8 cellular contexts compared by ENCODE assay signal in the genomic region with DNA sequence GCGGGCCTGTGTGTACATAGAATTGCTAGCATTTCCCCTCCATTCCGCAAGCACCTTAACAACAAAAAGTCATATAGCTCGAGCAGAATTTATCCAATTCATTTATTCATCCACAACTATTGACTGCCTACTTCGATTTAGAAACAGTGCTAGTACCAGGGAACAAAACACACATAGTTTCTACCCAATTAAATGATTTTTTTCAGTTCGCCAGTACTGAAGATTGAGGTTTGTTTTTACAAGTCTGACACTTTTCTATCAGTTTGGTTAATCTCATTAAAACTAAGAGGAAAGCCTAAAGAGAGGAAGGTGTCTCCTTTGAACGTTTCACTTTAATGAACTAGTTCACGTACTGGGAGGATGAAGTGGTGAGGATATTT. TPM values are rescaled to one million over a fixed set of nuclear protein-coding genes. Genes with fewer than 3 reads are reported as not detected.
DNase-seq lines count a peak whose midpoint lies in the region; ATAC-seq, FAIRE-seq and TF ChIP-seq lines count a peak whose summit lies in the region.

No MANE protein-coding gene starts in this region.

- CTCF ChIA-PET in A549 (lab: Yijun Ruan, JAX), result interaction anchor here (1.2 to 1.5 kb wide), 2 partner anchors 97 to 288 kb away, joined by 3 read pairs; partner anchors contain the start of gene BLTP3A
- CTCF ChIA-PET in MCF 10A (lab: Yijun Ruan, JAX), result interaction anchor here (0.6 to 2.3 kb wide), 3 partner anchors 12 to 716 kb away, joined by 3 to 7 read pairs (median 4); no protein-coding TSS in a partner anchor

- intact Hi-C loops in MCF 10A (cut with micrococcal nuclease), result loop anchor here (2.0 to 5.0 kb wide), 3 partner anchors 64 to 131 kb away; partner anchors contain the start of genes BLTP3A and SNRPC

- WGBS in A549 (ENCODE audit: missing lambda C conversion rate), result 2% methylated on average over 7 of the region's 7 CpGs

- ATAC-seq in A549, result no peak
- ATAC-seq in GM18909 (IDR thresholded peaks at IDR 0.05; ENCODE audit: poor library complexity, unreplicated experiment), result no peak
- ATAC-seq in HG03460 (IDR thresholded peaks at IDR 0.05; ENCODE audit: unreplicated experiment), result no peak

- peaks cover 16% of the 10 kb centered on the region; the same call in 1 of the 3 replicates for H3K4me1 ChIP-seq in A549

- POLR2A ChIA-PET in A549 (lab: Yijun Ruan, JAX), result interaction anchor here (0.7 to 1.5 kb wide), 5 partner anchors 9 to 371 kb away, joined by 3 to 6 read pairs (median 4); partner anchors contain the start of genes BLTP3A, SNRPC and ZNF76
- POLR2A ChIA-PET in MCF 10A (lab: Yijun Ruan, JAX), result interaction anchor here (0.6 to 4.8 kb wide), 51 partner anchors 10 to 639 kb away, joined by 3 to 87 read pairs (median 4); partner anchors contain the start of genes BLTP3A, ILRUN, RPS10 and SNRPC

- DNase-seq in A549 (ENCODE audit: low read depth in 1 of 2, low spot score in 1 of 2), result no peak
- DNase-seq in HFF-Myc (ENCODE audit: extremely low read depth, low read depth), result no peak
- no peak for DNase-seq in MCF 10A (ENCODE audit: unreplicated experiment)
- no peak for DNase-seq in mesothelial cell of epicardium (ENCODE audit: low spot score in 2 of 2, unreplicated experiment in 2 of 2)
- no peak for DNase-seq in NK-92 treated with Interleukin-12 subunit alpha and Interleukin-12 subunit beta, amount 100 ng/mL, for 24 hours (lab: John Stamatoyannopoulos, UW)
- no peak for DNase-seq in HK-2 (ENCODE audit: unreplicated experiment)

- H3K27me3 Mint-ChIP-seq in MCF 10A (ENCODE audit: insufficient read depth, unreplicated experiment) (no peaks in the 10 kb centered on the region), mesothelial cell of epicardium (ENCODE audit: low read depth) (no peaks in the 10 kb centered on the region)

- TF ChIP-seq POLR2A in A549 (IDR thresholded peaks at IDR 0.05; ENCODE audit: low read length), result no peak

- H3K4me3 ChIP-seq in A549 (peak overlapping the region; percentile 71), HFF-Myc (replicated peaks; ENCODE audit: low read depth, low read length) (peak overlapping the region; percentile 88)

- H3K4me2 ChIP-seq in A549, result peak overlapping the region; percentile 87

- H3K9me3 Mint-ChIP-seq in MCF 10A (ENCODE audit: unreplicated experiment), result no peaks in the 10 kb centered on the region
- H3K9me3 Mint-ChIP-seq in mesothelial cell of epicardium, result no peaks in the 10 kb centered on the region

- H3K4me3 Mint-ChIP-seq in MCF 10A (ENCODE audit: unreplicated experiment) (peak overlapping the region; percentile 99), mesothelial cell of epicardium (peak overlapping the region; percentile 98)

- no peak for TF ChIP-seq CTCF in A549 (IDR thresholded peaks at IDR 0.05)
- no peak for TF ChIP-seq CTCF in HFF-Myc (IDR thresholded peaks at IDR 0.05; ENCODE audit: low read depth, low read length, missing control alignments)
- TF ChIP-seq CTCF in MCF 10A (IDR thresholded peaks at IDR 0.05; ENCODE audit: unreplicated experiment), result no peak
- no peak for TF ChIP-seq CTCF in mesothelial cell of epicardium (IDR thresholded peaks at IDR 0.05; ENCODE audit: unreplicated experiment)

- TF ChIP-seq EP300 in A549 (IDR thresholded peaks at IDR 0.05), result no peak

- H3K27ac Mint-ChIP-seq in MCF 10A (ENCODE audit: low read depth, unreplicated experiment) (peak overlapping the region; percentile 99), mesothelial cell of epicardium (peak overlapping the region; percentile 99)

- no peak for TF ChIP-seq RAD21 in A549 (conservative IDR thresholded peaks at IDR 0.05 in 1 of 2, IDR thresholded peaks at IDR 0.05 in 1 of 2)

- H3K4me1 Mint-ChIP-seq in MCF 10A (ENCODE audit: insufficient read depth, unreplicated experiment), result peaks cover 17% of the 10 kb centered on the region
- peaks cover 30% of the 10 kb centered on the region for H3K4me1 Mint-ChIP-seq in mesothelial cell of epicardium

- no peak for FAIRE-seq in A549 (lab: Jason Lieb, UNC)

- peak overlapping the region; percentile 73 to 92 for H3K27ac ChIP-seq in A549

- no peaks in the 10 kb centered on the region for H3K9me3 ChIP-seq in A549

- TSS peak; percentile 72 for BruUV-seq in MCF 10A (replicated peaks; lab: Mats Ljungman, UMichigan)

- H3K36me3 Mint-ChIP-seq in MCF 10A (ENCODE audit: insufficient read depth, unreplicated experiment), result peaks cover 12% of the 10 kb centered on the region
- H3K36me3 Mint-ChIP-seq in mesothelial cell of epicardium, result peaks cover 6% of the 10 kb centered on the region

TF ChIP-seq in A549, 52 proteins besides CTCF, POLR2A, EP300 and RAD21 (continues in another document):
- TF ChIP-seq SMC3 (IDR thresholded peaks at IDR 0.05) (no peak), RCOR1 (IDR thresholded peaks at IDR 0.05; ENCODE audit: low read depth, low read length) (no peak), EHMT2 (IDR thresholded peaks at IDR 0.05; ENCODE audit: low read depth) (no peak), RNF2 (IDR thresholded peaks at IDR 0.05; ENCODE audit: borderline replicate concordance, low read depth) (no peak), TFCP2L1 (CRISPR knock-in tag; IDR thresholded peaks at IDR 0.05) (no peak), KDM5A (IDR thresholded peaks at IDR 0.05) (no peak), FOSB (CRISPR knock-in tag; IDR thresholded peaks at IDR 0.05) (no peak), SREBF2 (IDR thresholded peaks at IDR 0.05) (no peak), PHF8 (IDR thresholded peaks at IDR 0.05; ENCODE audit: borderline replicate concordance, low read depth) (no peak), NR3C1 (IDR thresholded peaks at IDR 0.05) (no peak), GATA3 (IDR thresholded peaks at IDR 0.05; ENCODE audit: borderline replicate concordance) (no peak)
- TF ChIP-seq, protein P1, sequence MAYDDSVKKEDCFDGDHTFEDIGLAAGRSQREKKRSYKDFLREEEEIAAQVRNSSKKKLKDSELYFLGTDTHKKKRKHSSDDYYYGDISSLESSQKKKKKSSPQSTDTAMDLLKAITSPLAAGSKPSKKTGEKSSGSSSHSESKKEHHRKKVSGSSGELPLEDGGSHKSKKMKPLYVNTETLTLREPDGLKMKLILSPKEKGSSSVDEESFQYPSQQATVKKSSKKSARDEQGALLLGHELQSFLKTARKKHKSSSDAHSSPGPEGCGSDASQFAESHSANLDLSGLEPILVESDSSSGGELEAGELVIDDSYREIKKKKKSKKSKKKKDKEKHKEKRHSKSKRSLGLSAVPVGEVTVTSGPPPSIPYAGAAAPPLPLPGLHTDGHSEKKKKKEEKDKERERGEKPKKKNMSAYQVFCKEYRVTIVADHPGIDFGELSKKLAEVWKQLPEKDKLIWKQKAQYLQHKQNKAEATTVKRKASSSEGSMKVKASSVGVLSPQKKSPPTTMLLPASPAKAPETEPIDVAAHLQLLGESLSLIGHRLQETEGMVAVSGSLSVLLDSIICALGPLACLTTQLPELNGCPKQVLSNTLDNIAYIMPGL (CRISPR knock-in tag; IDR thresholded peaks at IDR 0.05; ENCODE audit: borderline replicate concordance), result no peak
- TF ChIP-seq, protein P2, sequence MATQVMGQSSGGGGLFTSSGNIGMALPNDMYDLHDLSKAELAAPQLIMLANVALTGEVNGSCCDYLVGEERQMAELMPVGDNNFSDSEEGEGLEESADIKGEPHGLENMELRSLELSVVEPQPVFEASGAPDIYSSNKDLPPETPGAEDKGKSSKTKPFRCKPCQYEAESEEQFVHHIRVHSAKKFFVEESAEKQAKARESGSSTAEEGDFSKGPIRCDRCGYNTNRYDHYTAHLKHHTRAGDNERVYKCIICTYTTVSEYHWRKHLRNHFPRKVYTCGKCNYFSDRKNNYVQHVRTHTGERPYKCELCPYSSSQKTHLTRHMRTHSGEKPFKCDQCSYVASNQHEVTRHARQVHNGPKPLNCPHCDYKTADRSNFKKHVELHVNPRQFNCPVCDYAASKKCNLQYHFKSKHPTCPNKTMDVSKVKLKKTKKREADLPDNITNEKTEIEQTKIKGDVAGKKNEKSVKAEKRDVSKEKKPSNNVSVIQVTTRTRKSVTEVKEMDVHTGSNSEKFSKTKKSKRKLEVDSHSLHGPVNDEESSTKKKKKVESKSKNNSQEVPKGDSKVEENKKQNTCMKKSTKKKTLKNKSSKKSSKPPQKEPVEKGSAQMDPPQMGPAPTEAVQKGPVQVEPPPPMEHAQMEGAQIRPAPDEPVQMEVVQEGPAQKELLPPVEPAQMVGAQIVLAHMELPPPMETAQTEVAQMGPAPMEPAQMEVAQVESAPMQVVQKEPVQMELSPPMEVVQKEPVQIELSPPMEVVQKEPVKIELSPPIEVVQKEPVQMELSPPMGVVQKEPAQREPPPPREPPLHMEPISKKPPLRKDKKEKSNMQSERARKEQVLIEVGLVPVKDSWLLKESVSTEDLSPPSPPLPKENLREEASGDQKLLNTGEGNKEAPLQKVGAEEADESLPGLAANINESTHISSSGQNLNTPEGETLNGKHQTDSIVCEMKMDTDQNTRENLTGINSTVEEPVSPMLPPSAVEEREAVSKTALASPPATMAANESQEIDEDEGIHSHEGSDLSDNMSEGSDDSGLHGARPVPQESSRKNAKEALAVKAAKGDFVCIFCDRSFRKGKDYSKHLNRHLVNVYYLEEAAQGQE (IDR thresholded peaks at IDR 0.05), result no peak
- TF ChIP-seq, protein P3, sequence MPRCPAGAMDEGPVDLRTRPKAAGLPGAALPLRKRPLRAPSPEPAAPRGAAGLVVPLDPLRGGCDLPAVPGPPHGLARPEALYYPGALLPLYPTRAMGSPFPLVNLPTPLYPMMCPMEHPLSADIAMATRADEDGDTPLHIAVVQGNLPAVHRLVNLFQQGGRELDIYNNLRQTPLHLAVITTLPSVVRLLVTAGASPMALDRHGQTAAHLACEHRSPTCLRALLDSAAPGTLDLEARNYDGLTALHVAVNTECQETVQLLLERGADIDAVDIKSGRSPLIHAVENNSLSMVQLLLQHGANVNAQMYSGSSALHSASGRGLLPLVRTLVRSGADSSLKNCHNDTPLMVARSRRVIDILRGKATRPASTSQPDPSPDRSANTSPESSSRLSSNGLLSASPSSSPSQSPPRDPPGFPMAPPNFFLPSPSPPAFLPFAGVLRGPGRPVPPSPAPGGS (IDR thresholded peaks at IDR 0.05), result no peak

RNA-seq across cellular contexts. Expression of gene TAF11, which starts 0.6 kb away (rescaled TPM):
- 25.4 and 28.9 TPM in 2 replicates for polyA plus RNA-seq in A549 (2011; rRNA removed)
- polyA plus RNA-seq in A549 (2012; cell fraction: cytosol; rRNA removed), result 10.7 and 11.5 TPM in 2 replicates
- 5.5 and 11.6 TPM in 2 replicates for polyA plus RNA-seq in A549 (2012; cell fraction: nucleus; rRNA removed)
- polyA plus RNA-seq in A549 (2017; fragmentation: RNase III; extraction: RNeasy Plus Mini Kit Qiagen cat#74134 plus additional on column Dnase treatment), result 17.3 to 18.6 TPM (median 18.5 TPM) in 3 replicates
- 5.8 and 6.4 TPM in 2 replicates for polyA minus RNA-seq in A549 (2011; rRNA and poly(A)+ RNA removed)
- 16.5 and 22.2 TPM in 2 replicates for total RNA-seq in MCF 10A (2022)
- 36.5 to 36.7 TPM (median 36.5 TPM) in 3 replicates for total RNA-seq in mesothelial cell of epicardium

RNA-seq across cellular contexts. Expression of gene ANKS1A, which starts 0.6 kb away (rescaled TPM):
- polyA plus RNA-seq in A549 (2011; rRNA removed) (3.6 and 6.0 TPM in 2 replicates), A549 (2017; fragmentation: RNase III; extraction: RNeasy Plus Mini Kit Qiagen cat#74134 plus additional on column Dnase treatment) (4.9 to 5.9 TPM (median 5.4 TPM) in 3 replicates)
- 3.1 and 3.7 TPM in 2 replicates for polyA plus RNA-seq in A549 (2012; cell fraction: cytosol; rRNA removed)
- polyA plus RNA-seq in A549 (2012; cell fraction: nucleus; rRNA removed), result 7.3 and 8.7 TPM in 2 replicates
- polyA minus RNA-seq in A549 (2011; rRNA and poly(A)+ RNA removed), result 9.8 and 10.9 TPM in 2 replicates
- total RNA-seq in MCF 10A (2022) (13.8 and 14.0 TPM in 2 replicates), mesothelial cell of epicardium (29.0 to 30.6 TPM (median 30.0 TPM) in 3 replicates)
